21 cellular contexts compared by ENCODE assay signal in genomic region chr3:65576228-65576627, GRCh38.
"Had no signal": no experiment of that assay in that cellular context is flagged by ENCODE, and none has a peak within 500 bp of the region (broad histone marks: within the 10 kb centered on the region; RNA-seq: fewer than 3 reads in every experiment).

No MANE protein-coding gene starts in this region.

- FAIRE-seq: bronchial epithelial cell, TTC549 had no signal

- H3K27ac ChIP-seq: lower lobe of right lung, neural progenitor cell, ovary, prostate gland, WERI-Rb-1 had no signal

- H3K4me1 ChIP-seq: lower lobe of right lung, neural progenitor cell, prostate gland had no signal

- DNase-seq: activated CD4-positive, alpha-beta T cell treated with anti-CD3 and anti-CD28 coated beads, Interleukin-2, amount 10 ng/mL, durations not matched to agents 7 days and 5 days; activated CD4-positive, CD25-positive, alpha-beta regulatory T cell treated with anti-CD3 and anti-CD28 coated beads, Interleukin-2, amount 50 U/mL, for 72 hours; activated CD8-positive, alpha-beta T cell treated with anti-CD3 and anti-CD28 coated beads, Interleukin-2, amount 10 ng/mL, durations not matched to agents 7 days and 5 days; activated T-cell treated with anti-CD3 and anti-CD28 coated beads, Interleukin-2, amount 50 U/mL, for 1 hour; aorta; heart left ventricle; islet precursor cell; lower lobe of right lung; naive thymus-derived CD4-positive, alpha-beta T cell; ovary; stimulated activated CD4-positive, alpha-beta T cell treated with anti-CD3 and anti-CD28 coated beads, Interleukin-4, amount 100 ng/mL, for 24 hours; stimulated activated naive CD4-positive, alpha-beta T cell treated with Interleukin-2 at 50 U/mL for 16 hours; tibial artery; WERI-Rb-1 had no signal

- H3K9me3 Mint-ChIP-seq: activated CD4-positive, alpha-beta T cell treated with anti-CD3 and anti-CD28 coated beads, Interleukin-2, amount 10 ng/mL, durations not matched to agents 7 days and 5 days; activated T-helper 17 cell treated with anti-CD3 and anti-CD28 coated beads, Interleukin-2, amount 50 U/mL, for 72 hours had no signal

- H3K4me1 Mint-ChIP-seq: activated CD4-positive, alpha-beta T cell treated with anti-CD3 and anti-CD28 coated beads, Interleukin-2, amount 10 ng/mL, durations not matched to agents 7 days and 5 days; activated T-helper 17 cell treated with anti-CD3 and anti-CD28 coated beads, Interleukin-2, amount 50 U/mL, for 72 hours; naive thymus-derived CD4-positive, alpha-beta T cell had no signal

- H3K27ac Mint-ChIP-seq: activated CD4-positive, alpha-beta T cell treated with anti-CD3 and anti-CD28 coated beads, Interleukin-2, amount 10 ng/mL, durations not matched to agents 7 days and 5 days; activated CD8-positive, alpha-beta T cell treated with anti-CD3 and anti-CD28 coated beads, Interleukin-2, amount 10 ng/mL, durations not matched to agents 7 days and 5 days; activated naive CD4-positive, alpha-beta T cell treated with anti-CD3 and anti-CD28 coated beads, Interleukin-2, amount 50 U/mL, for 72 hours; activated T-helper 17 cell treated with anti-CD3 and anti-CD28 coated beads, Interleukin-2, amount 50 U/mL, for 72 hours; naive thymus-derived CD4-positive, alpha-beta T cell; neural progenitor cell had no signal

- H3K9ac ChIP-seq: neural progenitor cell had no signal

- ATAC-seq: activated CD8-positive, alpha-beta T cell treated with anti-CD3 and anti-CD28 coated beads, Interleukin-2, amount 10 ng/mL, durations not matched to agents 7 days and 5 days; activated naive CD4-positive, alpha-beta T cell treated with anti-CD3 and anti-CD28 coated beads, Interleukin-2, amount 50 U/mL, for 72 hours; activated T-helper 17 cell treated with anti-CD3 and anti-CD28 coated beads, Interleukin-2, amount 50 U/mL, for 72 hours; lower lobe of right lung; naive thymus-derived CD4-positive, alpha-beta T cell had no signal

- H3K36me3 Mint-ChIP-seq: activated naive CD4-positive, alpha-beta T cell treated with anti-CD3 and anti-CD28 coated beads, Interleukin-2, amount 50 U/mL, for 72 hours; naive thymus-derived CD4-positive, alpha-beta T cell had no signal

- H3K27me3 ChIP-seq: heart left ventricle, neural progenitor cell, ovary, tibial artery had no signal

- H3K27me3 Mint-ChIP-seq: activated CD4-positive, alpha-beta T cell treated with anti-CD3 and anti-CD28 coated beads, Interleukin-2, amount 10 ng/mL, durations not matched to agents 7 days and 5 days; activated T-helper 17 cell treated with anti-CD3 and anti-CD28 coated beads, Interleukin-2, amount 50 U/mL, for 72 hours; naive thymus-derived CD4-positive, alpha-beta T cell had no signal

- H3K36me3 ChIP-seq: heart left ventricle, lower lobe of right lung, neural progenitor cell, ovary, prostate gland, tibial artery, WERI-Rb-1 had no signal

- H3K4me3 Mint-ChIP-seq: activated CD4-positive, alpha-beta T cell treated with anti-CD3 and anti-CD28 coated beads, Interleukin-2, amount 10 ng/mL, durations not matched to agents 7 days and 5 days; activated CD8-positive, alpha-beta T cell treated with anti-CD3 and anti-CD28 coated beads, Interleukin-2, amount 10 ng/mL, durations not matched to agents 7 days and 5 days; activated T-helper 17 cell treated with anti-CD3 and anti-CD28 coated beads, Interleukin-2, amount 50 U/mL, for 72 hours; naive thymus-derived CD4-positive, alpha-beta T cell; neural progenitor cell had no signal

- H3K4me3 ChIP-seq: coronary artery, heart left ventricle, lower lobe of right lung, neural progenitor cell, ovary, prostate gland, tibial artery had no signal

- H3K4me2 ChIP-seq: neural progenitor cell had no signal

- H2AFZ ChIP-seq: neural progenitor cell had no signal

- H3K9me3 ChIP-seq: lower lobe of right lung, ovary, prostate gland had no signal
